In genomic region chr20:58639182-58640146, GRCh38 we compare ENCODE assay signal across 1 cellular context.
TF ChIP-seq lines count a peak whose summit lies in the region.

No MANE protein-coding gene starts in this region.

TF ChIP-seq in SK-N-SH treated with all-trans-retinoic acid at 6 μM for 48 hours, 23 proteins besides CTCF, POLR2A, EP300 and RAD21 (continued from another document):
- no peak for TF ChIP-seq TSHZ2 (CRISPR knock-in tag; IDR thresholded peaks at IDR 0.05)
- TF ChIP-seq ZNF8 (CRISPR knock-in tag; IDR thresholded peaks at IDR 0.05) = no peak
- no peak for TF ChIP-seq TOX (CRISPR knock-in tag; IDR thresholded peaks at IDR 0.05; ENCODE audit: borderline replicate concordance)
- TF ChIP-seq SNAI2 (CRISPR knock-in tag; IDR thresholded peaks at IDR 0.05) = no peak
- TF ChIP-seq POU6F1 (CRISPR knock-in tag; IDR thresholded peaks at IDR 0.05; ENCODE audit: borderline replicate concordance, low read depth) = no peak
- TF ChIP-seq PPARA (CRISPR knock-in tag; IDR thresholded peaks at IDR 0.05; ENCODE audit: borderline replicate concordance) = no peak
- no peak for TF ChIP-seq ARNTL (CRISPR knock-in tag; IDR thresholded peaks at IDR 0.05; ENCODE audit: borderline replicate concordance, low read depth)
- TF ChIP-seq ZFP30 (CRISPR knock-in tag; IDR thresholded peaks at IDR 0.05) = no peak
- TF ChIP-seq ZFP3 (CRISPR knock-in tag; IDR thresholded peaks at IDR 0.05) = no peak
- TF ChIP-seq TCF4 (CRISPR knock-in tag; IDR thresholded peaks at IDR 0.05; ENCODE audit: borderline replicate concordance) = no peak
- TF ChIP-seq OSR1 (CRISPR knock-in tag; IDR thresholded peaks at IDR 0.05) = no peak
